ENCODE assay signal across 1 cellular context in genomic region chr3:49928511-49929017, GRCh38.
TF ChIP-seq lines count a peak whose summit lies in the region.

No MANE protein-coding gene starts in this region.

TF ChIP-seq in HepG2, 621 proteins besides CTCF, POLR2A, EP300 and RAD21 (continues in another document):
- no peak for TF ChIP-seq TSC22D2 (CRISPR knock-in tag; IDR thresholded peaks at IDR 0.05; ENCODE audit: borderline replicate concordance)
- 0 out of 2 replicates have a peak, but pooled peaks have one; percentile 7 for TF ChIP-seq SALL1 (CRISPR knock-in tag; IDR thresholded peaks at IDR 0.05)
- no peak for TF ChIP-seq RFXAP (CRISPR knock-in tag; IDR thresholded peaks at IDR 0.05; ENCODE audit: borderline replicate concordance)
- no peak for TF ChIP-seq MAFF (IDR thresholded peaks at IDR 0.05; ENCODE audit: low read depth, low read length)
- no peak for TF ChIP-seq KLF12 (CRISPR knock-in tag; IDR thresholded peaks at IDR 0.05; ENCODE audit: borderline replicate concordance)
- TF ChIP-seq TERF1 (CRISPR knock-in tag; IDR thresholded peaks at IDR 0.05), result 0 out of 2 replicates have a peak, but pooled peaks have one; percentile 64
- TF ChIP-seq MYPOP (CRISPR knock-in tag; IDR thresholded peaks at IDR 0.05), result no peak
- TF ChIP-seq MAF1 (CRISPR knock-in tag; IDR thresholded peaks at IDR 0.05; ENCODE audit: borderline replicate concordance), result no peak
- TF ChIP-seq ZNF740 (CRISPR knock-in tag; IDR thresholded peaks at IDR 0.05), result no peak
- no peak for TF ChIP-seq ZNF768 (CRISPR knock-in tag; IDR thresholded peaks at IDR 0.05)
- no peak for TF ChIP-seq ZNF333 (CRISPR knock-in tag; IDR thresholded peaks at IDR 0.05; ENCODE audit: borderline replicate concordance)
- no peak for TF ChIP-seq SOX5 (CRISPR knock-in tag; IDR thresholded peaks at IDR 0.05; ENCODE audit: borderline replicate concordance)
- TF ChIP-seq ZNF343 (CRISPR knock-in tag; IDR thresholded peaks at IDR 0.05), result 0 out of 2 replicates have a peak, but pooled peaks have one; percentile 32
- TF ChIP-seq POLR2AphosphoS5 (IDR thresholded peaks at IDR 0.05; ENCODE audit: low read depth, low read length), result no peak
- TF ChIP-seq ZNF570 (CRISPR knock-in tag; IDR thresholded peaks at IDR 0.05; ENCODE audit: borderline replicate concordance), result no peak
- no peak for TF ChIP-seq GZF1 (CRISPR knock-in tag; IDR thresholded peaks at IDR 0.05)
- no peak for TF ChIP-seq ZNF510 (CRISPR knock-in tag; IDR thresholded peaks at IDR 0.05; ENCODE audit: low read depth)
- TF ChIP-seq DDIT3 (CRISPR knock-in tag; IDR thresholded peaks at IDR 0.05), result no peak
- TF ChIP-seq ZNF674 (CRISPR knock-in tag; IDR thresholded peaks at IDR 0.05; ENCODE audit: low read depth), result no peak
- no peak for TF ChIP-seq NKX3-1 (CRISPR knock-in tag; IDR thresholded peaks at IDR 0.05)
- TF ChIP-seq SIX1 (CRISPR knock-in tag; IDR thresholded peaks at IDR 0.05; ENCODE audit: borderline replicate concordance), result no peak
- TF ChIP-seq ZFP36L2 (CRISPR knock-in tag; IDR thresholded peaks at IDR 0.05), result no peak
- TF ChIP-seq BRD4 (CRISPR knock-in tag; IDR thresholded peaks at IDR 0.05), result 0 out of 2 replicates have a peak, but pooled peaks have one; percentile 38
- no peak for TF ChIP-seq SP140L (CRISPR knock-in tag; IDR thresholded peaks at IDR 0.05; ENCODE audit: borderline replicate concordance)
- TF ChIP-seq ZBTB10 (CRISPR knock-in tag; IDR thresholded peaks at IDR 0.05; ENCODE audit: borderline replicate concordance), result no peak
- no peak for TF ChIP-seq ZBED4 (CRISPR knock-in tag; IDR thresholded peaks at IDR 0.05; ENCODE audit: borderline replicate concordance)
- TF ChIP-seq ZNF660 (CRISPR knock-in tag; IDR thresholded peaks at IDR 0.05; ENCODE audit: borderline replicate concordance, low read depth), result no peak
- no peak for TF ChIP-seq GATAD2A (CRISPR knock-in tag; IDR thresholded peaks at IDR 0.05)
- no peak for TF ChIP-seq ZSCAN12 (CRISPR knock-in tag; IDR thresholded peaks at IDR 0.05)
- TF ChIP-seq TCF12 (IDR thresholded peaks at IDR 0.05), result no peak
- TF ChIP-seq TCF12 (CRISPR knock-in tag; IDR thresholded peaks at IDR 0.05), result no peak
- TF ChIP-seq HNRNPL (IDR thresholded peaks at IDR 0.05; ENCODE audit: low read depth, low read length), result no peak
- TF ChIP-seq ZSCAN5A (CRISPR knock-in tag; IDR thresholded peaks at IDR 0.05; ENCODE audit: borderline replicate concordance), result no peak
- no peak for TF ChIP-seq KDM2A (CRISPR knock-in tag; IDR thresholded peaks at IDR 0.05; ENCODE audit: borderline replicate concordance, low read depth)
- no peak for TF ChIP-seq PREB (CRISPR knock-in tag; IDR thresholded peaks at IDR 0.05)
- TF ChIP-seq KDM5A (IDR thresholded peaks at IDR 0.05; ENCODE audit: borderline replicate concordance, low read length), result no peak
- no peak for TF ChIP-seq ZNF713 (CRISPR knock-in tag; IDR thresholded peaks at IDR 0.05)
- no peak for TF ChIP-seq ZNF263 (CRISPR knock-in tag; IDR thresholded peaks at IDR 0.05)
- no peak for TF ChIP-seq ZNF280B (CRISPR knock-in tag; IDR thresholded peaks at IDR 0.05; ENCODE audit: borderline replicate concordance)
- TF ChIP-seq THAP7 (CRISPR knock-in tag; IDR thresholded peaks at IDR 0.05), result peak; percentile 93
- TF ChIP-seq HIC2 (CRISPR knock-in tag; IDR thresholded peaks at IDR 0.05; ENCODE audit: low read depth), result 0 out of 2 replicates have a peak, but pooled peaks have one; percentile 48
- no peak for TF ChIP-seq ZNF496 (CRISPR knock-in tag; IDR thresholded peaks at IDR 0.05; ENCODE audit: insufficient replicate concordance)
- TF ChIP-seq ZMYM3 (CRISPR knock-in tag; IDR thresholded peaks at IDR 0.05), result 0 out of 2 replicates have a peak, but pooled peaks have one; percentile 48
- no peak for TF ChIP-seq ATF7-NPFF (CRISPR knock-in tag; IDR thresholded peaks at IDR 0.05; ENCODE audit: low read depth)
- TF ChIP-seq HHEX (CRISPR knock-in tag; IDR thresholded peaks at IDR 0.05), result no peak
- TF ChIP-seq GMEB1 (CRISPR knock-in tag; IDR thresholded peaks at IDR 0.05; ENCODE audit: borderline replicate concordance), result no peak
- TF ChIP-seq ZFY (CRISPR knock-in tag; IDR thresholded peaks at IDR 0.05), result peak; percentile 33; the same call in 1 of the 2 replicates
- TF ChIP-seq KLF13 (CRISPR knock-in tag; IDR thresholded peaks at IDR 0.05), result no peak
- TF ChIP-seq NR2F2 (IDR thresholded peaks at IDR 0.05; ENCODE audit: borderline replicate concordance, low read depth), result no peak
- no peak for TF ChIP-seq KDM1A (CRISPR knock-in tag; IDR thresholded peaks at IDR 0.05)
